In the genomic region with DNA sequence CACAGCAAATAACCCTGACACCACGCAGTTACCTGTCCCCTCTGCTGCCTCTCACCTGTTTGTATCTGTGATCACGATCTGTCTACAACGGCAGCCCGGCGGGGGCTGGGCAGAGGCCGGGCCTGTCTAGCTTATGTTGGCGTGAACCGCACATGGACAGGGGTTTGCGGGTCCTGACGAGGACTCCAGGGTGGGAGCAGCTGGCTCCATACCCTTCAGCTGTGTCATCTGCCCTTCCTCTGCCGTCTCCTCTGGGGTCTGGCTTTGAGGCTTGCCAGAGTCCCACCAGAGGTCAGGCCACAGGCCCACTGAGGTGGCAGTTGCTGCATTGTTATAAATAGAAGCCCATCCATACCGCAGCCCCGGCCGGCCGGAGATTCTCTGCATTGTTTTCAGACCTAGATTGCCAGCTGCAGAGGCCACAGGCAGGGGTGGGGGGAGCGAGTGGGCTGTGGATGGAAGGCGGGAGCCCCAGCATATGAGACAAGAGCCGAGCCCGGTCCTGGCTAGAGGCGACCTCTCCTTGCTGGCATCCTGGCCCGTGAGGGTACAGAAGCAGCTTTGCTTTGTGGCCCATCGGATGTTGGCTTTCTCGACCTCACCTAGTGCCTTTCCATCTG, we compare ENCODE assay signal across 8 cellular contexts. TPM values are rescaled to one million over a fixed set of nuclear protein-coding genes. Genes with fewer than 3 reads are reported as not detected.
DNase-seq lines count a peak whose midpoint lies in the region; ATAC-seq and TF ChIP-seq lines count a peak whose summit lies in the region.

No MANE protein-coding gene starts in this region.

- H3K4me2 ChIP-seq in OCI-LY7 (ENCODE audit: low read length) = peak overlapping the region; percentile 13; the same call in 1 of the 2 replicates

- no peaks in the 10 kb centered on the region for H4K20me1 ChIP-seq in OCI-LY7 (ENCODE audit: insufficient read depth, low read length)

- BruUV-seq in OCI-LY7 (replicated peaks; lab: Mats Ljungman, UMichigan) = no TSS peak

- H3K36me3 Mint-ChIP-seq in CD8-positive, alpha-beta T cell = peaks cover 14% of the 10 kb centered on the region

- H3K27ac ChIP-seq in CD8-positive, alpha-beta T cell (ENCODE audit: low read depth, low read length) = peak overlapping the region; percentile 54
- H3K27ac ChIP-seq in OCI-LY7 (ENCODE audit: low read depth, low read length, poor library complexity, severe bottlenecking) = no peak overlapping the region
- H3K27ac ChIP-seq in prostate gland = peak overlapping the region; percentile 0 to 45

- H3K9me3 ChIP-seq in CD8-positive, alpha-beta T cell (ENCODE audit: low read length) = no peaks in the 10 kb centered on the region
- H3K9me3 ChIP-seq in OCI-LY7 (ENCODE audit: low read length) = no peaks in the 10 kb centered on the region
- H3K9me3 ChIP-seq in prostate gland = no peaks in the 10 kb centered on the region

- no peak for TF ChIP-seq CTCF in CD8-positive, alpha-beta T cell (IDR thresholded peaks at IDR 0.05)
- TF ChIP-seq CTCF in OCI-LY7 (conservative IDR thresholded peaks at IDR 0.05; ENCODE audit: low read length) (no peak), fibroblast of villous mesenchyme (IDR thresholded peaks at IDR 0.05; ENCODE audit: insufficient read depth, low read depth, low read length) (no peak), prostate gland (IDR thresholded peaks at IDR 0.05) (no peak)

- CTCF ChIA-PET in CD8-positive, alpha-beta T cell (lab: Charles Lee) = interaction anchor here (0.9 to 1.6 kb wide), 6 partner anchors 8 to 32 kb away, joined by 3 read pairs; no protein-coding TSS in a partner anchor
- CTCF ChIA-PET in OCI-LY7 (lab: Charles Lee; ENCODE audit: unreplicated experiment) = interaction anchor here (0.5 kb wide), 1 partner anchor 228 kb away, joined by 3 read pairs; no protein-coding TSS in a partner anchor

- intact Hi-C loops in CD8-positive, alpha-beta T cell (cut with DNase I, micrococcal nuclease) = loop anchor here (1.0 to 2.0 kb wide), 6 partner anchors 14 to 60 kb away; a partner anchor contains a TSS
- intact Hi-C loops in OCI-LY7 (cut with micrococcal nuclease; ENCODE audit: unreplicated experiment) (no loop called here), prostate gland (cut with DNase I) (no loop called here)

- TF ChIP-seq POLR2A in prostate gland (IDR thresholded peaks at IDR 0.05) = no peak

- H3K4me1 ChIP-seq in CD8-positive, alpha-beta T cell (ENCODE audit: insufficient read depth, low read length) = peaks cover 41% of the 10 kb centered on the region
- H3K4me1 ChIP-seq in OCI-LY7 (ENCODE audit: insufficient read depth, low read length, poor library complexity, severe bottlenecking) = peaks cover 9% of the 10 kb centered on the region
- H3K4me1 ChIP-seq in prostate gland (replicated peaks) = no peaks in the 10 kb centered on the region

- peak overlapping the region; percentile 83 for H3K4me3 Mint-ChIP-seq in CD8-positive, alpha-beta T cell

- no peaks in the 10 kb centered on the region for H3K36me3 ChIP-seq in CD8-positive, alpha-beta T cell (ENCODE audit: insufficient read depth, low read length)
- H3K36me3 ChIP-seq in OCI-LY7 (ENCODE audit: insufficient read depth, low read length) (peaks cover 15% of the 10 kb centered on the region), prostate gland (no peaks in the 10 kb centered on the region)

- no peaks in the 10 kb centered on the region for H3K27me3 ChIP-seq in CD8-positive, alpha-beta T cell (ENCODE audit: insufficient read depth, low read length)
- H3K27me3 ChIP-seq in prostate gland (replicated peaks; ENCODE audit: insufficient read depth) = no peaks in the 10 kb centered on the region

- 42% methylated on average over 23 of the region's 23 CpGs for WGBS in prostate gland

- DNase-seq in CD8-positive, alpha-beta T cell = no peak
- DNase-seq in OCI-LY7 (ENCODE audit: low spot score) = no peak
- DNase-seq in fibroblast of villous mesenchyme (ENCODE audit: low read depth) = peak; percentile 23
- DNase-seq in prostate gland (ENCODE audit: low spot score) = no peak
- no peak for DNase-seq in NCI-H2081 treated with DMSO at 0.1 percent for 48 hours (lab: John Stamatoyannopoulos, UW)
- no peak for DNase-seq in stimulated activated naive CD4-positive, alpha-beta T cell (lab: John Stamatoyannopoulos, UW)
- no peak for DNase-seq in superior temporal gyrus (ENCODE audit: extremely low spot score)

- H3K4me3 ChIP-seq in CD8-positive, alpha-beta T cell (ENCODE audit: low read depth, low read length) = peak overlapping the region; percentile 50
- H3K4me3 ChIP-seq in OCI-LY7 (ENCODE audit: low read depth, low read length, poor library complexity, severe bottlenecking) (no peak overlapping the region), fibroblast of villous mesenchyme (ENCODE audit: low read depth, low read length) (no peak overlapping the region), prostate gland (no peak overlapping the region)

- peak overlapping the region; percentile 98 for H3K27ac Mint-ChIP-seq in CD8-positive, alpha-beta T cell

- peak; percentile 33 for ATAC-seq in CD8-positive, alpha-beta T cell
- peak; percentile 23 for ATAC-seq in GM21723 (IDR thresholded peaks at IDR 0.05; ENCODE audit: unreplicated experiment)

- H2AFZ ChIP-seq in OCI-LY7 (ENCODE audit: low read length) = peak overlapping the region; percentile 30; the same call in 1 of the 2 replicates

- POLR2A ChIA-PET in CD8-positive, alpha-beta T cell (lab: Charles Lee) = interaction anchor here (1.0 to 5.5 kb wide), 7 partner anchors 14 to 98 kb away, joined by 3 to 49 read pairs (median 10); no protein-coding TSS in a partner anchor
- POLR2A ChIA-PET in OCI-LY7 (lab: Charles Lee) = no interaction called here

- H3K9me2 ChIP-seq in OCI-LY7 (ENCODE audit: insufficient read depth, low read length) = no peaks in the 10 kb centered on the region

- no peaks in the 10 kb centered on the region for H3K9me3 Mint-ChIP-seq in CD8-positive, alpha-beta T cell

- peaks cover 39% of the 10 kb centered on the region for H3K4me1 Mint-ChIP-seq in CD8-positive, alpha-beta T cell (ENCODE audit: low read depth)

- H3K27me3 Mint-ChIP-seq in CD8-positive, alpha-beta T cell (ENCODE audit: low read depth) = no peaks in the 10 kb centered on the region

- no peaks in the 10 kb centered on the region for H3K79me2 ChIP-seq in OCI-LY7 (ENCODE audit: insufficient read depth, low read depth, low read length)

RNA-seq across cellular contexts. Expression of a gene that starts 37.8 kb away (rescaled TPM):
- total RNA-seq in CD8-positive, alpha-beta T cell = 10 to 100 TPM; 44.0 to 44.2 TPM
- total RNA-seq in OCI-LY7 (2014; rRNA removed; shearing (Covaris generic)) = 17.8 and 25.0 TPM in 2 replicates
- total RNA-seq in OCI-LY7 (2022) (35.0 and 38.4 TPM in 2 replicates), fibroblast of villous mesenchyme (under 0.01 and 0.43 TPM in 2 replicates), prostate gland (10 to 100 TPM in 1 of 2 donors, under 1 TPM in 1; 0.73 to 16.4 TPM)

RNA-seq across cellular contexts. Expression of a gene that starts 51.0 kb away (rescaled TPM):
- not detected for total RNA-seq in CD8-positive, alpha-beta T cell
- total RNA-seq in OCI-LY7 (2014; rRNA removed; shearing (Covaris generic)) = 0.16 and 0.46 TPM in 2 replicates
- total RNA-seq in OCI-LY7 (2022) (0.11 and 0.28 TPM in 2 replicates), fibroblast of villous mesenchyme (8.2 and 10.0 TPM in 2 replicates), prostate gland (10 to 100 TPM in 1 of 2 donors, 1 to 10 TPM in 1; 2.0 to 32.5 TPM)

Comparison
In these comparisons a context has a peak if more than half of its experiments do, and no peak if none do; other contexts are left out.
1. intact Hi-C loops: an anchor here in CD8-positive, alpha-beta T cell (1.0 to 2.0 kb wide); none called in OCI-LY7 and prostate gland.